ENCODE assay signal across 21 cellular contexts in genomic region chr12:39897315-39897714, GRCh38.
"Had no signal": no experiment of that assay in that cellular context is flagged by ENCODE, and none has a peak within 500 bp of the region (broad histone marks: within the 10 kb centered on the region; RNA-seq: fewer than 3 reads in every experiment).

No MANE protein-coding gene starts in this region.

- H3K27ac ChIP-seq: KMS-11 had no signal

- H3K9ac ChIP-seq: KMS-11, SK-N-SH had no signal

- DNase-seq: IMR-90, Kasumi-1, NCI-H1048, NCI-H1105, NCI-H1417 treated with DMSO at 0.1 percent for 48 hours, NCI-H146, NCI-H187, NCI-H2029, NCI-H2081 treated with DMSO at 0.1 percent for 48 hours, NCI-H2171, NCI-H226, NCI-H446, NCI-H510A, NCI-H524 treated with DMSO at 0.1 percent for 48 hours, NCI-H69, NCI-H774, RPMI8226, SHP77, SK-N-SH, SW 1271 had no signal

- H3K9me3 ChIP-seq: SK-N-SH had no signal

- H3K4me2 ChIP-seq: KMS-11, SK-N-SH had no signal
